ENCODE assay signal across 22 cellular contexts in genomic region chr10:63562857-63563256, GRCh38.
"Had no signal": no experiment of that assay in that cellular context is flagged by ENCODE, and none has a peak within 500 bp of the region (broad histone marks: within the 10 kb centered on the region; RNA-seq: fewer than 3 reads in every experiment).

No MANE protein-coding gene starts in this region.

- ATAC-seq: activated CD8-positive, alpha-beta T cell treated with anti-CD3 and anti-CD28 coated beads, Interleukin-2, amount 10 ng/mL, durations not matched to agents 7 days and 5 days; foreskin keratinocyte; left lobe of liver; naive thymus-derived CD8-positive, alpha-beta T cell; upper lobe of right lung had no signal

- H3K4me2 ChIP-seq: neural progenitor cell had no signal

- H3K27me3 ChIP-seq: adrenal gland, ascending aorta, brain microvascular endothelial cell, foreskin keratinocyte, neural progenitor cell, spleen, upper lobe of right lung had no signal

- H3K4me1 ChIP-seq: ascending aorta, foreskin keratinocyte, upper lobe of right lung had no signal

- H3K9me3 ChIP-seq: adrenal gland, ascending aorta, spleen, upper lobe of right lung had no signal

- H3K27ac Mint-ChIP-seq: activated CD4-positive, alpha-beta T cell treated with anti-CD3 and anti-CD28 coated beads, Interleukin-2, amount 10 ng/mL, durations not matched to agents 7 days and 5 days; activated CD8-positive, alpha-beta T cell treated with anti-CD3 and anti-CD28 coated beads, Interleukin-2, amount 10 ng/mL, durations not matched to agents 7 days and 5 days; activated naive CD8-positive, alpha-beta T cell; activated T-helper 1 cell treated with anti-CD3 and anti-CD28 coated beads, Interleukin-12 subunit alpha, Interleukin-12 subunit beta, Interleukin-2, Interleukin-4 antibody, amounts not matched to agents 30 ng/mL and 10 ng/mL and 1 ng/mL, durations not matched to agents 14 hours and 24 hours and 36 hours; neural progenitor cell; T-helper 2 cell treated with Interferon-gamma antibody and Interleukin-4, amounts not matched to agents 5 μg/mL and 100 μg/mL, for 36 hours had no signal

- H3K9ac ChIP-seq: neural progenitor cell had no signal

- DNase-seq: activated CD4-positive, alpha-beta T cell treated with anti-CD3 and anti-CD28 coated beads, Interleukin-2, amount 10 ng/mL, durations not matched to agents 7 days and 5 days; activated CD8-positive, alpha-beta T cell treated with anti-CD3 and anti-CD28 coated beads, Interleukin-2, amount 10 ng/mL, durations not matched to agents 7 days and 5 days; activated gamma-delta T cell treated with Interleukin-2 at 50 U/mL for 16 hours; adrenal gland; brain microvascular endothelial cell; effector memory CD4-positive, alpha-beta T cell; foreskin keratinocyte; naive thymus-derived CD8-positive, alpha-beta T cell; retina; spleen; stimulated activated CD4-positive, alpha-beta T cell treated with anti-CD3 and anti-CD28 coated beads, Interleukin-4, amount 100 ng/mL, for 1 hour; stimulated activated naive CD4-positive, alpha-beta T cell treated with Interleukin-2 at 50 U/mL for 16 hours; upper lobe of right lung had no signal

- H3K36me3 ChIP-seq: adrenal gland, ascending aorta, brain microvascular endothelial cell, neural progenitor cell, upper lobe of right lung had no signal

- H2AFZ ChIP-seq: neural progenitor cell had no signal

- H3K27ac ChIP-seq: adrenal gland, ascending aorta, brain microvascular endothelial cell, foreskin keratinocyte, neural progenitor cell, spleen, upper lobe of right lung had no signal

- H3K4me3 ChIP-seq: adrenal gland, ascending aorta, lung, neural progenitor cell, spleen, upper lobe of right lung had no signal

- H3K9me3 Mint-ChIP-seq: activated CD4-positive, alpha-beta T cell treated with anti-CD3 and anti-CD28 coated beads, Interleukin-2, amount 10 ng/mL, durations not matched to agents 7 days and 5 days; activated T-helper 1 cell treated with anti-CD3 and anti-CD28 coated beads, Interleukin-12 subunit alpha, Interleukin-12 subunit beta, Interleukin-2, Interleukin-4 antibody, amounts not matched to agents 30 ng/mL and 10 ng/mL and 1 ng/mL, durations not matched to agents 14 hours and 24 hours and 36 hours; central memory CD8-positive, alpha-beta T cell; mesothelial cell of epicardium; naive thymus-derived CD8-positive, alpha-beta T cell; neural progenitor cell; T-helper 2 cell treated with Interferon-gamma antibody and Interleukin-4, amounts not matched to agents 5 μg/mL and 100 μg/mL, for 36 hours had no signal

- H3K27me3 Mint-ChIP-seq: activated CD4-positive, alpha-beta T cell treated with anti-CD3 and anti-CD28 coated beads, Interleukin-2, amount 10 ng/mL, durations not matched to agents 7 days and 5 days; activated naive CD8-positive, alpha-beta T cell; central memory CD8-positive, alpha-beta T cell; naive thymus-derived CD8-positive, alpha-beta T cell had no signal

- H3K4me3 Mint-ChIP-seq: activated CD4-positive, alpha-beta T cell treated with anti-CD3 and anti-CD28 coated beads, Interleukin-2, amount 10 ng/mL, durations not matched to agents 7 days and 5 days; activated CD8-positive, alpha-beta T cell treated with anti-CD3 and anti-CD28 coated beads, Interleukin-2, amount 10 ng/mL, durations not matched to agents 7 days and 5 days; activated naive CD8-positive, alpha-beta T cell; activated T-helper 1 cell treated with anti-CD3 and anti-CD28 coated beads, Interleukin-12 subunit alpha, Interleukin-12 subunit beta, Interleukin-2, Interleukin-4 antibody, amounts not matched to agents 30 ng/mL and 10 ng/mL and 1 ng/mL, durations not matched to agents 14 hours and 24 hours and 36 hours; mesothelial cell of epicardium; naive thymus-derived CD8-positive, alpha-beta T cell; neural progenitor cell had no signal
